22 cellular contexts compared by ENCODE assay signal in genomic region chr2:225756198-225756597, GRCh38.
DNase-seq lines count a peak whose midpoint lies in the region; ATAC-seq and TF ChIP-seq lines count a peak whose summit lies in the region.
"Had no signal": no experiment of that assay in that cellular context is flagged by ENCODE, and none has a peak within 500 bp of the region (broad histone marks: within the 10 kb centered on the region; RNA-seq: fewer than 3 reads in every experiment).

No MANE protein-coding gene starts in this region.

- in situ Hi-C loops in astrocyte of the spinal cord (cut with HindIII; ENCODE audit: low sequenced_read_pairs): no loop called here

- no peaks in the 10 kb centered on the region for H3K9me3 ChIP-seq in neuron (ENCODE audit: low read length)
- H3K9me3 ChIP-seq: BLaER1 treated with 17β-estradiol and CSF1 and Interleukin-3, amounts not matched to agents 10 nM and 100 nM; MG63; Peyer's patch had no signal

- H2AFZ ChIP-seq in neuron (ENCODE audit: low read depth, low read length): peak overlapping the region; percentile 40

- H3K4me3 ChIP-seq in astrocyte of the spinal cord (ENCODE audit: low read depth, low read length): no peak overlapping the region
- H3K4me3 ChIP-seq in neuron (ENCODE audit: low read length): no peak overlapping the region
- H3K4me3 ChIP-seq: BLaER1 treated with 17β-estradiol and CSF1 and Interleukin-3, amounts not matched to agents 10 nM and 100 nM; MG63; Peyer's patch had no signal

- peak; percentile 32 for DNase-seq in Daoy (ENCODE audit: low read depth)
- DNase-seq in M059J (ENCODE audit: low read depth): peak; percentile 54
- peak; percentile 18 for DNase-seq in astrocyte of the spinal cord (ENCODE audit: low read depth, low spot score)
- DNase-seq: Calu3; CD8-positive, alpha-beta T cell; DMS53; GOT3; IMR-90; MG63; NCI-H1092; NCI-H2081; NCI-H2171 treated with DMSO at 0.1 percent for 48 hours; NCI-H446 treated with DMSO at 0.1 percent for 48 hours; NK-92 treated with Interleukin-12 subunit alpha and Interleukin-12 subunit beta, amount 100 ng/mL, for 24 hours; Peyer's patch; SW 1271 had no signal

- H3K27me3 ChIP-seq in neuron (ENCODE audit: insufficient read depth, low read length): no peaks in the 10 kb centered on the region
- H3K27me3 ChIP-seq: BLaER1 treated with 17β-estradiol and CSF1 and Interleukin-3, amounts not matched to agents 10 nM and 100 nM; MG63; Peyer's patch had no signal

- no peaks in the 10 kb centered on the region for H3K36me3 ChIP-seq in neuron (ENCODE audit: insufficient read depth, low read length)
- H3K36me3 ChIP-seq: BLaER1 treated with 17β-estradiol and CSF1 and Interleukin-3, amounts not matched to agents 10 nM and 100 nM; MG63; Peyer's patch had no signal

- no peak for TF ChIP-seq CTCF in astrocyte of the spinal cord (IDR thresholded peaks at IDR 0.05; ENCODE audit: low read depth, low read length)

- ATAC-seq in HG03196 (IDR thresholded peaks at IDR 0.05; ENCODE audit: unreplicated experiment) (no peak), GM19397 (IDR thresholded peaks at IDR 0.05; ENCODE audit: unreplicated experiment) (no peak), HG03354 (IDR thresholded peaks at IDR 0.05; ENCODE audit: poor library complexity, severe bottlenecking, unreplicated experiment) (no peak)
- ATAC-seq: CD8-positive, alpha-beta T cell; Right ventricle myocardium inferior had no signal

- H3K4me1 ChIP-seq in neuron (ENCODE audit: insufficient read depth, low read length): peaks cover 3% of the 10 kb centered on the region
- H3K4me1 ChIP-seq: BLaER1 treated with 17β-estradiol and CSF1 and Interleukin-3, amounts not matched to agents 10 nM and 100 nM; Peyer's patch had no signal
